15 cellular contexts compared by ENCODE assay signal in genomic region chr20:1341561-1342265, GRCh38. TPM values are rescaled to one million over a fixed set of nuclear protein-coding genes. Genes with fewer than 3 reads are reported as not detected.
DNase-seq lines count a peak whose midpoint lies in the region; ATAC-seq and TF ChIP-seq lines count a peak whose summit lies in the region.
"Had no signal": no experiment of that assay in that cellular context is flagged by ENCODE, and none has a peak within 500 bp of the region (broad histone marks: within the 10 kb centered on the region; RNA-seq: fewer than 3 reads in every experiment).

No MANE protein-coding gene starts in this region.

- no peaks in the 10 kb centered on the region for H3K4me1 Mint-ChIP-seq in neural crest cell

- H2AFZ ChIP-seq in DND-41 (ENCODE audit: low read depth, low read length) (no peak overlapping the region), IMR-90 (replicated peaks; ENCODE audit: low read length, poor library complexity) (no peak overlapping the region)
- H2AFZ ChIP-seq: hepatocyte had no signal

- CTCF ChIA-PET in IMR-90 (lab: Yijun Ruan, JAX) = no interaction called here

- H4K8ac ChIP-seq in IMR-90 (ENCODE audit: low read depth in 2 of 2, low read length in 2 of 2) = 0 out of 4 replicates have a peak overlapping the region, but pooled peaks of 1 of the 2 experiments have one; percentile 16

- dilution Hi-C loops in IMR-90 (cut with HindIII; ENCODE audit: low sequenced_read_pairs, unreplicated experiment) = no loop called here

- H3K9me1 ChIP-seq in IMR-90 (ENCODE audit: insufficient read depth, low read length) = peaks cover 24% of the 10 kb centered on the region

- DNase-seq in DND-41 (peak; percentile 3), IMR-90 (peak; percentile 80), colonic mucosa (peak; percentile 7), neural crest cell (ENCODE audit: low read depth, low spot score) (no peak), SIG-M5 (lab: John Stamatoyannopoulos, UW) (no peak), right cardiac atrium (no peak)
- DNase-seq: activated CD4-positive, alpha-beta T cell treated with anti-CD3 and anti-CD28 coated beads, Interleukin-2, amount 10 ng/mL, durations not matched to agents 7 days and 5 days; activated naive CD4-positive, alpha-beta T cell treated with Interleukin-2 at 50 U/mL for 16 hours; NCI-H526; psoas muscle had no signal

- no peak overlapping the region; the same call in 1 of the 2 replicates for H3K14ac ChIP-seq in IMR-90 (replicated peaks; ENCODE audit: low read depth, low read length)

- peak overlapping the region; percentile 19 for H2BK5ac ChIP-seq in IMR-90 (ENCODE audit: low read depth, low read length, poor library complexity, severe bottlenecking)

- in situ Hi-C loops in IMR-90 (cut with MboI; ENCODE audit: low sequenced_read_pairs) = loop anchor here (25.0 kb wide), 1 partner anchor 496 kb away; no protein-coding TSS in a partner anchor

- no peaks in the 10 kb centered on the region for H3K9me3 Mint-ChIP-seq in neural crest cell
- H3K9me3 Mint-ChIP-seq: activated CD4-positive, alpha-beta T cell treated with anti-CD3 and anti-CD28 coated beads, Interleukin-2, amount 10 ng/mL, durations not matched to agents 7 days and 5 days had no signal

- TF ChIP-seq POLR2A in IMR-90 (IDR thresholded peaks at IDR 0.05; ENCODE audit: low read depth, low read length) = no peak

- POLR2A ChIA-PET in IMR-90 (lab: Charles Lee; ENCODE audit: unreplicated experiment) = no interaction called here

- intact Hi-C loops in IMR-90 (cut with micrococcal nuclease) (no loop called here), colonic mucosa (cut with DNase I) (no loop called here), right cardiac atrium (cut with DNase I) (no loop called here)

- no peaks in the 10 kb centered on the region for H3K27me3 Mint-ChIP-seq in neural crest cell (ENCODE audit: low read depth)
- H3K27me3 Mint-ChIP-seq: activated CD4-positive, alpha-beta T cell treated with anti-CD3 and anti-CD28 coated beads, Interleukin-2, amount 10 ng/mL, durations not matched to agents 7 days and 5 days had no signal

- peak overlapping the region; percentile 45; the same call in 1 of the 2 replicates for H2AK5ac ChIP-seq in IMR-90 (ENCODE audit: low read depth, low read length)

- peaks cover 5% of the 10 kb centered on the region for H3K36me3 Mint-ChIP-seq in neural crest cell (ENCODE audit: low read depth)

- peaks cover 11% of the 10 kb centered on the region for H3K4me1 ChIP-seq in DND-41 (ENCODE audit: insufficient read depth, low read length)
- H3K4me1 ChIP-seq in IMR-90 (ENCODE audit: control insufficient read depth, insufficient read depth, low read length) = peaks cover 19% of the 10 kb centered on the region
- no peaks in the 10 kb centered on the region for H3K4me1 ChIP-seq in colonic mucosa
- peaks cover 13% of the 10 kb centered on the region for H3K4me1 ChIP-seq in right cardiac atrium (ENCODE audit: control insufficient read depth, insufficient read depth, low read length)

- H2BK120ac ChIP-seq in IMR-90 (ENCODE audit: low read depth, low read length) = no peak overlapping the region

- no TSS peak for BruUV-seq in IMR-90 (replicated peaks; lab: Mats Ljungman, UMichigan)

- H3K18ac ChIP-seq in IMR-90 (ENCODE audit: low read depth, low read length) = peak overlapping the region; percentile 5; the same call in 1 of the 2 replicates

- peaks cover 4 to 57% of the 10 kb centered on the region in 2 experiments; a peak in 3 of 4 replicates for H3K79me1 ChIP-seq in IMR-90 (ENCODE audit: low read depth in 1 of 2, low read length in 2 of 2)

- peak overlapping the region; percentile 23; the same call in 1 of the 3 replicates for H2BK15ac ChIP-seq in IMR-90 (ENCODE audit: low read depth, low read length)

- WGBS in IMR-90 (ENCODE audit: extremely low coverage in 2 of 2, insufficient read length in 1 of 2), 2 experiments = 90% methylated on average over 2 of the region's 5 CpGs; no CpG with 5 or more reads in 1 of the 2 experiments
- 79% methylated on average over 5 of the region's 5 CpGs for WGBS in right cardiac atrium

- H3K56ac ChIP-seq in IMR-90 (ENCODE audit: extremely low read depth, insufficient read depth, low read length) = no peak overlapping the region

- H4K91ac ChIP-seq in IMR-90 (ENCODE audit: insufficient read depth, low read depth, low read length) = no peak overlapping the region

- no peak for TF ChIP-seq RAD21 in IMR-90 (IDR thresholded peaks at IDR 0.05; ENCODE audit: low read length)

- TF ChIP-seq CTCF in DND-41 (IDR thresholded peaks at IDR 0.05; ENCODE audit: borderline replicate concordance, extremely low read depth, low read length, poor library complexity, severe bottlenecking) = no peak
- no peak for TF ChIP-seq CTCF in IMR-90 (conservative IDR thresholded peaks at IDR 0.05; ENCODE audit: low read depth, low read length)
- no peak for TF ChIP-seq CTCF in colonic mucosa (IDR thresholded peaks at IDR 0.05)
- no peak for TF ChIP-seq CTCF in neural crest cell (conservative IDR thresholded peaks at IDR 0.05)

- peaks cover 12% of the 10 kb centered on the region for H3K36me3 ChIP-seq in DND-41 (ENCODE audit: insufficient read depth, low read length)
- no peaks in the 10 kb centered on the region for H3K36me3 ChIP-seq in IMR-90 (ENCODE audit: control insufficient read depth, insufficient read depth, low read length)
- no peaks in the 10 kb centered on the region for H3K36me3 ChIP-seq in colonic mucosa
- H3K36me3 ChIP-seq: suprapubic skin had no signal

- ATAC-seq in DND-41 (ENCODE audit: insufficient read depth, low read depth) = no peak
- peak; percentile 76 for ATAC-seq in IMR-90 (ENCODE audit: low read depth)
- no peak for ATAC-seq in HG03432 (IDR thresholded peaks at IDR 0.05; ENCODE audit: unreplicated experiment)
- ATAC-seq in right cardiac atrium = no peak
- ATAC-seq: psoas muscle had no signal

- no peak overlapping the region for H2BK20ac ChIP-seq in IMR-90 (ENCODE audit: low read depth, low read length)

- H3K4me2 ChIP-seq in DND-41 (ENCODE audit: insufficient read depth, low read length) (no peak overlapping the region), IMR-90 (ENCODE audit: low read depth, low read length) (no peak overlapping the region)
- H3K4me2 ChIP-seq: hepatocyte had no signal

- no peak overlapping the region for H3K4me3 ChIP-seq in DND-41 (ENCODE audit: low read depth in 1 of 2, low read length in 2 of 2)
- H3K4me3 ChIP-seq in IMR-90 (ENCODE audit: insufficient read depth, low read depth, low read length) = no peak overlapping the region
- H3K4me3 ChIP-seq in colonic mucosa = no peak overlapping the region
- no peak overlapping the region for H3K4me3 ChIP-seq in right cardiac atrium (ENCODE audit: low read length)
- H3K4me3 ChIP-seq: hepatocyte, psoas muscle, SK-N-MC, suprapubic skin had no signal

- no peak overlapping the region for H4K5ac ChIP-seq in IMR-90 (ENCODE audit: low read depth, low read length)

- H3K27me3 ChIP-seq in DND-41 (ENCODE audit: insufficient read depth, low read length, poor library complexity) = no peaks in the 10 kb centered on the region
- H3K27me3 ChIP-seq in IMR-90 (ENCODE audit: control insufficient read depth, insufficient read depth, low read length) = no peaks in the 10 kb centered on the region
- H3K27me3 ChIP-seq in colonic mucosa = no peaks in the 10 kb centered on the region
- H3K27me3 ChIP-seq in right cardiac atrium (ENCODE audit: control insufficient read depth, insufficient read depth) = no peaks in the 10 kb centered on the region
- H3K27me3 ChIP-seq: hepatocyte, suprapubic skin had no signal

- H3K4ac ChIP-seq in IMR-90 (ENCODE audit: low read depth, low read length) = peak overlapping the region; percentile 8; the same call in 1 of the 2 replicates

- H3K79me2 ChIP-seq in DND-41 (ENCODE audit: insufficient read depth, low read length) = no peaks in the 10 kb centered on the region
- H3K79me2 ChIP-seq: hepatocyte had no signal

- H3K4me3 Mint-ChIP-seq in neural crest cell = no peak overlapping the region
- H3K4me3 Mint-ChIP-seq: activated CD4-positive, alpha-beta T cell treated with anti-CD3 and anti-CD28 coated beads, Interleukin-2, amount 10 ng/mL, durations not matched to agents 7 days and 5 days had no signal

- H4K20me1 ChIP-seq in DND-41 (ENCODE audit: insufficient read depth, low read length) (peaks cover 18% of the 10 kb centered on the region), IMR-90 (ENCODE audit: insufficient read depth, low read length) (peaks cover 8% of the 10 kb centered on the region; the same call in 1 of the 2 replicates)

- no peak overlapping the region; the same call in 1 of the 2 replicates for H3K27ac ChIP-seq in DND-41 (ENCODE audit: low read length)
- H3K27ac ChIP-seq in IMR-90 (ENCODE audit: insufficient read depth, low read length) = no peak overlapping the region
- H3K27ac ChIP-seq in colonic mucosa = no peak overlapping the region
- H3K27ac ChIP-seq in right cardiac atrium (ENCODE audit: low read length) = no peak overlapping the region
- H3K27ac ChIP-seq: HL-60, psoas muscle, SK-N-MC, suprapubic skin had no signal

- H3K9ac ChIP-seq in DND-41 (ENCODE audit: low read depth, low read length) (no peak overlapping the region), IMR-90 (ENCODE audit: low read depth, low read length) (no peak overlapping the region), colonic mucosa (ENCODE audit: low read depth in 2 of 2, low read length in 2 of 2) (no peak overlapping the region)

- peak overlapping the region; percentile 43 for H3K27ac Mint-ChIP-seq in neural crest cell (ENCODE audit: unreplicated experiment)
- H3K27ac Mint-ChIP-seq: activated CD4-positive, alpha-beta T cell treated with anti-CD3 and anti-CD28 coated beads, Interleukin-2, amount 10 ng/mL, durations not matched to agents 7 days and 5 days had no signal

- H3K9me3 ChIP-seq in DND-41 (ENCODE audit: insufficient read depth, low read length, severe bottlenecking) = no peaks in the 10 kb centered on the region
- no peaks in the 10 kb centered on the region for H3K9me3 ChIP-seq in IMR-90 (ENCODE audit: control insufficient read depth, insufficient read depth, low read length)
- no peaks in the 10 kb centered on the region for H3K9me3 ChIP-seq in colonic mucosa
- H3K9me3 ChIP-seq in right cardiac atrium (ENCODE audit: control insufficient read depth, low read length) = no peaks in the 10 kb centered on the region
- H3K9me3 ChIP-seq: psoas muscle had no signal

- peak overlapping the region; percentile 25 for H2AK9ac ChIP-seq in IMR-90 (replicated peaks; ENCODE audit: low read depth, low read length, poor library complexity)

- peak overlapping the region; percentile 9; the same call in 1 of the 2 replicates for H3K23ac ChIP-seq in IMR-90 (ENCODE audit: low read depth, low read length)

RNA-seq across cellular contexts. Expression of gene SDCBP2, which starts 12.8 kb away (rescaled TPM):
- total RNA-seq in IMR-90 (2012; rRNA removed) (0.54 and 0.83 TPM in 2 replicates), colonic mucosa (100 to 1,000 TPM; 202 to 345 TPM), neural crest cell (1.6 and 2.4 TPM in 2 replicates), right cardiac atrium (1 to 10 TPM; 1.9 to 2.2 (median 2.2) TPM)
- polyA plus RNA-seq in IMR-90 (2012; rRNA removed) (1.3 TPM in 2 replicates), right cardiac atrium (2.0 TPM)
- polyA plus RNA-seq in IMR-90 (2012; cell fraction: cytosol; rRNA removed) = 1.5 and 1.6 TPM in 2 replicates
- polyA plus RNA-seq in IMR-90 (2012; cell fraction: nucleus; rRNA removed; ENCODE audit: low replicate concordance) = 2.5 and 4.1 TPM in 2 replicates

RNA-seq across cellular contexts. Expression of gene FKBP1A, which starts 51.1 kb away (rescaled TPM):
- 91.9 and 120 TPM in 2 replicates for total RNA-seq in IMR-90 (2012; rRNA removed)
- 513 and 528 TPM in 2 replicates for polyA plus RNA-seq in IMR-90 (2012; rRNA removed)
- polyA plus RNA-seq in IMR-90 (2012; cell fraction: cytosol; rRNA removed) = 250 and 846 TPM in 2 replicates
- polyA plus RNA-seq in IMR-90 (2012; cell fraction: nucleus; rRNA removed; ENCODE audit: low replicate concordance) = 45.1 and 159 TPM in 2 replicates
- 100 to 1,000 TPM; 307 to 310 TPM for total RNA-seq in colonic mucosa
- 176 and 185 TPM in 2 replicates for total RNA-seq in neural crest cell
- total RNA-seq in right cardiac atrium = 100 to 1,000 TPM; 105 to 162 (median 140) TPM
- 129 TPM for polyA plus RNA-seq in right cardiac atrium

Comparison
In these comparisons a context has a peak if more than half of its experiments do, and no peak if none do; other contexts are left out.
1. DNase-seq: peak in DND-41 (single experiment), IMR-90 (single experiment) and colonic mucosa (single experiment); none in neural crest cell (single experiment), SIG-M5 (single experiment) and right cardiac atrium (0 of 3).
2. RNA of gene SDCBP2, which starts 12.8 kb away (total RNA-seq): 202 to 345 TPM in colonic mucosa; 1.6 to 2.4 TPM in neural crest cell, 1.9 to 2.2 TPM in right cardiac atrium and 0.54 to 0.83 TPM in IMR-90; every median in the first group is over 10 times any median in the second.